In genomic region chr5:75034137-75034739, GRCh38 we compare ENCODE assay signal across 13 cellular contexts. TPM values are rescaled to one million over a fixed set of nuclear protein-coding genes. Genes with fewer than 3 reads are reported as not detected.
DNase-seq lines count a peak whose midpoint lies in the region; ATAC-seq and TF ChIP-seq lines count a peak whose summit lies in the region.
"Had no signal": no experiment of that assay in that cellular context is flagged by ENCODE, and none has a peak within 500 bp of the region (broad histone marks: within the 10 kb centered on the region; RNA-seq: fewer than 3 reads in every experiment).

No MANE protein-coding gene starts in this region.

- DNase-seq in Right ventricle myocardium inferior (ENCODE audit: missing footprints): no peak
- DNase-seq in left cardiac atrium: no peak
- DNase-seq in activated CD4-positive, alpha-beta memory T cell treated with anti-CD3 and anti-CD28 coated beads for 36 hours: peak; percentile 59
- DNase-seq in upper lobe of left lung: peak in 1 of 2 donors; percentile 85
- DNase-seq in A172 (ENCODE audit: low spot score): no peak
- no peak for DNase-seq in H7
- no peak for DNase-seq in head of caudate nucleus
- DNase-seq: dorsolateral prefrontal cortex, NCI-H526 treated with DMSO at 0.1 percent for 48 hours, T-helper 9 cell had no signal

- H3K27ac Mint-ChIP-seq in activated CD4-positive, alpha-beta memory T cell treated with anti-CD3 and anti-CD28 coated beads for 36 hours: no peak overlapping the region
- H3K27ac Mint-ChIP-seq: IgD-negative memory B cell, progenitor cell of endocrine pancreas had no signal

- CTCF ChIA-PET in activated CD4-positive, alpha-beta memory T cell treated with anti-CD3 and anti-CD28 coated beads for 36 hours (lab: Charles Lee): interaction anchor here (2.0 kb wide), 1 partner anchor 16 kb away, joined by 13 read pairs; no protein-coding TSS in a partner anchor

- H3K36me3 Mint-ChIP-seq in activated CD4-positive, alpha-beta memory T cell treated with anti-CD3 and anti-CD28 coated beads for 36 hours: no peaks in the 10 kb centered on the region

- TF ChIP-seq EP300 in upper lobe of left lung (IDR thresholded peaks at IDR 0.05): peak in 3 of 4 donors; percentile 50 to 70 (median 61)

- H3K4me1 Mint-ChIP-seq in activated CD4-positive, alpha-beta memory T cell treated with anti-CD3 and anti-CD28 coated beads for 36 hours (ENCODE audit: low read depth): peaks cover 39% of the 10 kb centered on the region
- H3K4me1 Mint-ChIP-seq: IgD-negative memory B cell had no signal

- no peaks in the 10 kb centered on the region for H3K9me3 ChIP-seq in upper lobe of left lung

- no peaks in the 10 kb centered on the region for H3K27me3 Mint-ChIP-seq in activated CD4-positive, alpha-beta memory T cell treated with anti-CD3 and anti-CD28 coated beads for 36 hours
- H3K27me3 Mint-ChIP-seq: progenitor cell of endocrine pancreas had no signal

- H3K4me1 ChIP-seq in upper lobe of left lung: peaks cover 0 to 11% (median 4%) of the 10 kb centered on the region in 4 donors

- H3K4me3 ChIP-seq in upper lobe of left lung (no peak overlapping the region), H7 (ENCODE audit: insufficient read depth, low read depth, low read length) (no peak overlapping the region)
- H3K4me3 ChIP-seq: dorsolateral prefrontal cortex had no signal

- WGBS in upper lobe of left lung, 2 donors: 57 to 100% methylated on average over 2 to 6 of the region's 6 CpGs

- H3K36me3 ChIP-seq in upper lobe of left lung: no peaks in the 10 kb centered on the region
- H3K36me3 ChIP-seq in H7 (replicated peaks; ENCODE audit: control insufficient read depth, insufficient read depth, low read length): no peaks in the 10 kb centered on the region; the same call in 1 of the 2 replicates

- no peak overlapping the region for H3K4me3 Mint-ChIP-seq in activated CD4-positive, alpha-beta memory T cell treated with anti-CD3 and anti-CD28 coated beads for 36 hours
- H3K4me3 Mint-ChIP-seq: IgD-negative memory B cell had no signal

- H3K27ac ChIP-seq in upper lobe of left lung: peak overlapping the region in 2 of 4 donors; percentile 13 to 24
- H3K27ac ChIP-seq: dorsolateral prefrontal cortex had no signal

- H3K9me3 Mint-ChIP-seq in activated CD4-positive, alpha-beta memory T cell treated with anti-CD3 and anti-CD28 coated beads for 36 hours: no peaks in the 10 kb centered on the region
- H3K9me3 Mint-ChIP-seq: IgD-negative memory B cell had no signal

- TF ChIP-seq POLR2A in upper lobe of left lung (IDR thresholded peaks at IDR 0.05): peak in 1 of 4 donors; percentile 8

- POLR2A ChIA-PET in activated CD4-positive, alpha-beta memory T cell treated with anti-CD3 and anti-CD28 coated beads for 36 hours (lab: Charles Lee): no interaction called here

- ATAC-seq in Right ventricle myocardium inferior (peak; percentile 10), left cardiac atrium (no peak), esophagus mucosa (peak; percentile 87), upper lobe of left lung (ENCODE audit: low FRiP score in 2 of 2) (peak; percentile 53 to 81)

- H3K27me3 ChIP-seq in upper lobe of left lung: no peaks in the 10 kb centered on the region
- H3K27me3 ChIP-seq in H7 (ENCODE audit: control insufficient read depth, insufficient read depth, low read length): no peaks in the 10 kb centered on the region
- H3K27me3 ChIP-seq: dorsolateral prefrontal cortex had no signal

- TF ChIP-seq CTCF in upper lobe of left lung (IDR thresholded peaks at IDR 0.05): no peak

- intact Hi-C loops in Right ventricle myocardium inferior (cut with DNase I) (no loop called here), left cardiac atrium (cut with DNase I) (no loop called here), head of caudate nucleus (cut with DNase I) (no loop called here)
- intact Hi-C loops in activated CD4-positive, alpha-beta memory T cell treated with anti-CD3 and anti-CD28 coated beads for 36 hours (cut with micrococcal nuclease): loop anchor here (2.0 kb wide), 1 partner anchor 17 kb away; no protein-coding TSS in a partner anchor

RNA-seq across cellular contexts. Expression of gene GCNT4, which starts 18.1 kb away (rescaled TPM):
- total RNA-seq in Right ventricle myocardium inferior (0.35 TPM), left cardiac atrium (under 1 TPM; 0.35 to 0.55 TPM), esophagus mucosa (1.4 TPM), upper lobe of left lung (1 to 10 TPM in 5 of 6 donors, under 1 TPM in 1; 0.33 to 3.6 (median 1.8) TPM)
- total RNA-seq in activated CD4-positive, alpha-beta memory T cell treated with anti-CD3 and anti-CD28 coated beads for 36 hours: 1 to 10 TPM; 2.4 TPM
- 0.05 and 0.19 TPM in 2 replicates for total RNA-seq in A172 (2014; rRNA removed; shearing (Covaris generic))
- total RNA-seq in H7 (2014; rRNA removed; shearing (Covaris generic)): 2.4 and 4.1 TPM in 2 replicates

Comparison
In these comparisons a context has a peak if more than half of its experiments do, and no peak if none do; other contexts are left out.
1. ATAC-seq: peak in Right ventricle myocardium inferior (single experiment), esophagus mucosa (single experiment) and upper lobe of left lung (2 of 2); none in left cardiac atrium (0 of 2).